Comparison of ENCODE assay signal across 1 cellular context in the genomic region with DNA sequence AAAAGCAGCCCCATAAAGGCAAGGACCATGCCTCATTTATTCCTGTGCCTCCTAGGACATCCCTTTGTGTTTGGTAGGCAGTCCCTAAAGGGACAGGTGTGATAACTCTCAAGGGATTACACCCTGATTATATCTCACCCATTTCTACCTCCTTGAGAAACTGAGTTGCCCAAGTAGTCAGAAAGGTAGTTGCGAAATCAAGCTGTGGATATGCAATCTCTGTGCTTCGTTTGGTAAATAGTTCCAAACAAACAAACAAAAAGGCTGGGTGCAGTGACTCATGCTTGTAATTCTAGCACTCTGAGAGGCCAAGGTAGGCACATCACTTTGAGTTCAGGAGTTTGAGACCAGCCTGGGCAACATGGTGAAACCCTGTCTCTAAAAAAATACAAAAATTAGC.
TF ChIP-seq lines count a peak whose summit lies in the region.

No MANE protein-coding gene starts in this region.

TF ChIP-seq in HepG2, 621 proteins besides CTCF, POLR2A, EP300 and RAD21 (continued from another document):
- 0 out of 2 replicates have a peak, but pooled peaks have one; percentile 18 for TF ChIP-seq ARID5B (CRISPR knock-in tag; IDR thresholded peaks at IDR 0.05)
- no peak for TF ChIP-seq ZNF510 (CRISPR knock-in tag; IDR thresholded peaks at IDR 0.05; ENCODE audit: low read depth)
- TF ChIP-seq DNMT3B (CRISPR knock-in tag; conservative IDR thresholded peaks at IDR 0.05), result no peak
- no peak for TF ChIP-seq ELF1 (CRISPR knock-in tag; IDR thresholded peaks at IDR 0.05)
- TF ChIP-seq SRY (CRISPR knock-in tag; IDR thresholded peaks at IDR 0.05), result no peak
- TF ChIP-seq KMT2A (CRISPR knock-in tag; IDR thresholded peaks at IDR 0.05), result no peak
- TF ChIP-seq FOXP1 (IDR thresholded peaks at IDR 0.05), result peak; percentile 31; the same call in 1 of the 2 replicates
- TF ChIP-seq FOXP1 (CRISPR knock-in tag; IDR thresholded peaks at IDR 0.05), result peak; percentile 84
- peak; percentile 69 for TF ChIP-seq CEBPG (CRISPR knock-in tag; IDR thresholded peaks at IDR 0.05)
- TF ChIP-seq ZNF891 (CRISPR knock-in tag; IDR thresholded peaks at IDR 0.05), result no peak
- TF ChIP-seq AHR (CRISPR knock-in tag; IDR thresholded peaks at IDR 0.05), result no peak
- TF ChIP-seq PHB2 (IDR thresholded peaks at IDR 0.05; ENCODE audit: partially characterized antibody), result no peak
- TF ChIP-seq CEBPB (IDR thresholded peaks at IDR 0.05; ENCODE audit: borderline replicate concordance, low read depth, low read length), result peak; percentile 99
- no peak for TF ChIP-seq ATM (IDR thresholded peaks at IDR 0.05; ENCODE audit: borderline replicate concordance)
- TF ChIP-seq KDM2A (CRISPR knock-in tag; IDR thresholded peaks at IDR 0.05; ENCODE audit: borderline replicate concordance, low read depth), result no peak
- no peak for TF ChIP-seq REPIN1 (CRISPR knock-in tag; IDR thresholded peaks at IDR 0.05; ENCODE audit: borderline replicate concordance, low read depth)
- TF ChIP-seq FUBP1 (CRISPR knock-in tag; IDR thresholded peaks at IDR 0.05; ENCODE audit: borderline replicate concordance), result no peak
- TF ChIP-seq GATAD2A (CRISPR knock-in tag; IDR thresholded peaks at IDR 0.05), result peak; percentile 44
- no peak for TF ChIP-seq ZNF543 (CRISPR knock-in tag; IDR thresholded peaks at IDR 0.05)
- no peak for TF ChIP-seq ARNT2 (CRISPR knock-in tag; IDR thresholded peaks at IDR 0.05; ENCODE audit: low read depth)
- no peak for TF ChIP-seq ZNF660 (CRISPR knock-in tag; IDR thresholded peaks at IDR 0.05; ENCODE audit: borderline replicate concordance, low read depth)
- TF ChIP-seq STAT5B (CRISPR knock-in tag; IDR thresholded peaks at IDR 0.05), result no peak
- TF ChIP-seq ZNF432 (CRISPR knock-in tag; IDR thresholded peaks at IDR 0.05; ENCODE audit: borderline replicate concordance), result no peak
- TF ChIP-seq FOSL2 (CRISPR knock-in tag; IDR thresholded peaks at IDR 0.05), result peak; percentile 89
- no peak for TF ChIP-seq HMGXB3 (CRISPR knock-in tag; IDR thresholded peaks at IDR 0.05; ENCODE audit: borderline replicate concordance)
